Comparison of ENCODE assay signal across 1 cellular context in the genomic region with DNA sequence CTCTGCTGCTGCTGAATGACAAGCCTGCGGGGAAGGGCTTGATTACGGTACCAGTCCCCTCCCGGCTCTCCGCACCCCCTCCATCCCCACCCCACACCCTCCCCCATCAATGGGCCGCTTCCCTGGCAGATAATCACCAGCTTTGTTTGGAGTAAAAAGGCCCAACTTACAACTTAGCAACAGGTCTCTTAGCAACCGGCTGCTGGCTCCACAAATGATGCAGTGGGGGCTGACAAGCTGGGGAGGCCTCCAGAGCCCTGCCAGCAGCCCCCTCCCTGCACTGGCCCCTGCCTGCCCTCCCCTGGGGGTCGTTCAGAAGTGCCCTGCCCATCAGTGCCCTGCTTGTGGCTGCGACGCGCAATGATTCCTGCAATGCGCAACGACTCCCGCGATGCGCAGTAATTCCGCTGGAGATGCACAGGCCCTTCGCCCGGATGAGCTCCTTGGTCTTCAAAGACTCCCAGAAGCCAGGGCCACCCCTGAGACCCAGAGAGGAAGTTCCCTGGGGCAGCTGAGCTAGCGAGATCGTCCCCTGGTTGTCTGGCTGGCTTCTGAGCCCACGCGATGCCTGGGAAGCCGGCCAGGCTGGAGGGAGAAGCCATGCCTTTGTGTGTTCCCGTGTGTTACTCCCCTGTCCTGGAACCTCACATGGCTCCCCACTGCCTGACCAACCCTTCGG.
TF ChIP-seq lines count a peak whose summit lies in the region.

No MANE protein-coding gene starts in this region.

TF ChIP-seq in H1, 55 proteins besides CTCF, POLR2A, EP300 and RAD21:
- TF ChIP-seq, protein P1, sequence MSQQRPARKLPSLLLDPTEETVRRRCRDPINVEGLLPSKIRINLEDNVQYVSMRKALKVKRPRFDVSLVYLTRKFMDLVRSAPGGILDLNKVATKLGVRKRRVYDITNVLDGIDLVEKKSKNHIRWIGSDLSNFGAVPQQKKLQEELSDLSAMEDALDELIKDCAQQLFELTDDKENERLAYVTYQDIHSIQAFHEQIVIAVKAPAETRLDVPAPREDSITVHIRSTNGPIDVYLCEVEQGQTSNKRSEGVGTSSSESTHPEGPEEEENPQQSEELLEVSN (IDR thresholded peaks at IDR 0.05), result no peak
